ENCODE assay signal across 1 cellular context in genomic region chr3:105730973-105731372, GRCh38.
A peak's percentile ranks its signal among the peaks of the same experiment; 100 is the strongest.
TF ChIP-seq lines count a peak whose summit lies in the region.

No MANE protein-coding gene starts in this region.

TF ChIP-seq in GM12878, 131 proteins besides CTCF, POLR2A, EP300 and RAD21:
- TF ChIP-seq ATF2 (IDR thresholded peaks at IDR 0.05; ENCODE audit: low read length) (no peak), CHD1 (IDR thresholded peaks at IDR 0.05; ENCODE audit: low read depth, low read length) (no peak), RFX5 (IDR thresholded peaks at IDR 0.05; ENCODE audit: low read depth, low read length) (no peak), IKZF2 (IDR thresholded peaks at IDR 0.05) (no peak), NFIC (IDR thresholded peaks at IDR 0.05; ENCODE audit: low read depth, low read length) (no peak), NR2F1 (conservative IDR thresholded peaks at IDR 0.05) (peak; percentile 25; the same call in 1 of the 2 replicates), DPF2 (IDR thresholded peaks at IDR 0.05) (0 out of 2 replicates have a peak, but pooled peaks have one; percentile 14), MTA2 (IDR thresholded peaks at IDR 0.05; ENCODE audit: low read depth) (peak; percentile 31; the same call in 1 of the 2 replicates), RB1 (IDR thresholded peaks at IDR 0.05; ENCODE audit: borderline replicate concordance) (no peak)
